Comparison of ENCODE assay signal across 8 cellular contexts in genomic region chr3:56683122-56683817, GRCh38. TPM values are rescaled to one million over a fixed set of nuclear protein-coding genes. Genes with fewer than 3 reads are reported as not detected.
A peak's percentile ranks its signal among the peaks of the same experiment; 100 is the strongest.
DNase-seq lines count a peak whose midpoint lies in the region; ATAC-seq and TF ChIP-seq lines count a peak whose summit lies in the region.

Gene TASOR (minus strand): TSS chr3:56683265. CDS start chr3:56683006, 259 bp downstream.

- H3K9me2 ChIP-seq in SU-DHL-6 (replicated peaks; ENCODE audit: insufficient read depth, low read length): no peaks in the 10 kb centered on the region

- TF ChIP-seq CTCF in SU-DHL-6 (IDR thresholded peaks at IDR 0.05; ENCODE audit: insufficient read depth, low read length, poor library complexity, severe bottlenecking) (no peak), parathyroid adenoma (IDR thresholded peaks at IDR 0.05) (no peak), thyroid gland (IDR thresholded peaks at IDR 0.05) (no peak)

- H3K4me1 ChIP-seq in ES-I3 (ENCODE audit: insufficient read depth, low read length) (peaks cover 4% of the 10 kb centered on the region; the same call in 1 of the 2 replicates), parathyroid adenoma (peaks cover 6% of the 10 kb centered on the region), thyroid gland (peaks cover 19 to 30% of the 10 kb centered on the region in 2 donors)

- 33 to 78% methylated on average over 13 to 42 of the region's 68 CpGs for WGBS in thyroid gland, 2 donors

- H2AFZ ChIP-seq in SU-DHL-6 (ENCODE audit: low read depth, low read length, severe bottlenecking): peak within 1 kb of the TSS; percentile 98
- H2AFZ ChIP-seq in parathyroid adenoma: peak within 1 kb of the TSS; percentile 99

- intact Hi-C loops in Right ventricle myocardium inferior (cut with DNase I): loop anchor here (10.0 kb wide), 1 partner anchor 472 kb away; no protein-coding TSS in a partner anchor
- intact Hi-C loops in thyroid gland (cut with DNase I): no loop called here

- H3K27ac ChIP-seq in KOPT-K1 (ENCODE audit: low read depth, low read length, poor library complexity, severe bottlenecking): peak within 1 kb of the TSS; percentile 96
- H3K27ac ChIP-seq in SU-DHL-6 (ENCODE audit: low read depth, low read length): peak within 1 kb of the TSS; percentile 84
- peak within 1 kb of the TSS; percentile 99 for H3K27ac ChIP-seq in parathyroid adenoma
- peak within 1 kb of the TSS; percentile 99 for H3K27ac ChIP-seq in thyroid gland

- H3K36me3 ChIP-seq in ES-I3 (ENCODE audit: insufficient read depth, low read length): no peaks in the 10 kb centered on the region
- H3K36me3 ChIP-seq in KOPT-K1 (ENCODE audit: insufficient read depth, low read length): peaks cover 19% of the 10 kb centered on the region
- H3K36me3 ChIP-seq in SU-DHL-6 (ENCODE audit: low read length): peaks cover 24% of the 10 kb centered on the region
- H3K36me3 ChIP-seq in parathyroid adenoma (ENCODE audit: control insufficient read depth, insufficient read depth, low read length): no peaks in the 10 kb centered on the region
- no peaks in the 10 kb centered on the region for H3K36me3 ChIP-seq in thyroid gland

- H3K4me2 ChIP-seq in SU-DHL-6 (ENCODE audit: low read depth, low read length, poor library complexity, severe bottlenecking) (peak within 1 kb of the TSS; percentile 99), parathyroid adenoma (ENCODE audit: low read length) (peak within 1 kb of the TSS; percentile 80)

- peaks cover 5% of the 10 kb centered on the region; the same call in 1 of the 2 replicates for H3F3A ChIP-seq in SU-DHL-6 (ENCODE audit: insufficient read depth)

- peaks cover 17% of the 10 kb centered on the region; the same call in 1 of the 2 replicates for H4K20me1 ChIP-seq in SU-DHL-6 (ENCODE audit: low read depth, low read length)

- H3K27me3 ChIP-seq in SU-DHL-6 (ENCODE audit: low read length) (no peaks in the 10 kb centered on the region), parathyroid adenoma (ENCODE audit: control insufficient read depth, insufficient read depth, low read length) (no peaks in the 10 kb centered on the region), thyroid gland (no peaks in the 10 kb centered on the region)

- H3K4me3 ChIP-seq in SU-DHL-6 (ENCODE audit: insufficient read depth, low read length, poor library complexity, severe bottlenecking) (peak within 1 kb of the TSS; percentile 81), parathyroid adenoma (ENCODE audit: low read depth, low read length) (peak within 1 kb of the TSS; percentile 84), thyroid gland (replicated peaks in 1 of 3) (peak within 1 kb of the TSS; percentile 77 to 91 (median 81))

- H3K9me3 ChIP-seq in ES-I3 (ENCODE audit: control insufficient read depth, insufficient read depth, low read length): peaks cover 8% of the 10 kb centered on the region
- H3K9me3 ChIP-seq in KOPT-K1 (ENCODE audit: insufficient read depth, low read length, poor library complexity, severe bottlenecking): peaks cover 13% of the 10 kb centered on the region
- peaks cover 4% of the 10 kb centered on the region; the same call in 1 of the 2 replicates for H3K9me3 ChIP-seq in SU-DHL-6 (ENCODE audit: insufficient read depth, low read length)
- H3K9me3 ChIP-seq in parathyroid adenoma (ENCODE audit: control insufficient read depth, low read length): no peaks in the 10 kb centered on the region
- H3K9me3 ChIP-seq in thyroid gland: no peaks in the 10 kb centered on the region

- H3K79me2 ChIP-seq in SU-DHL-6 (ENCODE audit: insufficient read depth, low read length): peaks cover 45% of the 10 kb centered on the region
- H3K79me2 ChIP-seq in parathyroid adenoma: peaks cover 7% of the 10 kb centered on the region

- ATAC-seq in GM21723 (IDR thresholded peaks at IDR 0.05; ENCODE audit: unreplicated experiment) (peak; percentile 73), Right ventricle myocardium inferior (peak; percentile 97)

- TF ChIP-seq POLR2A in thyroid gland (IDR thresholded peaks at IDR 0.05): peak; percentile 49 to 84

- H3K9ac ChIP-seq in ES-I3 (ENCODE audit: low read depth, low read length) (peak within 1 kb of the TSS; percentile 84), SU-DHL-6 (ENCODE audit: low read length) (peak within 1 kb of the TSS; percentile 84), parathyroid adenoma (peak within 1 kb of the TSS; percentile 96)

- peak; percentile 70 for DNase-seq in activated naive CD8-positive, alpha-beta T cell treated with anti-CD3 and anti-CD28 coated beads, Interleukin-2, amount 50 U/mL, for 16 hours (ENCODE audit: low read depth, low spot score)
- DNase-seq in Right ventricle myocardium inferior (ENCODE audit: missing footprints) (peak; percentile 92), thyroid gland (peak; percentile 76 to 84)

RNA-seq across cellular contexts. Expression of gene TASOR, which starts in this region (rescaled TPM):
- 25.1 TPM for total RNA-seq in Right ventricle myocardium inferior
- 100 to 1,000 TPM in 3 of 4 donors, 10 to 100 TPM in 1; 93.7 to 129 (median 103) TPM for total RNA-seq in thyroid gland

Comparison
In these comparisons a context has a peak if more than half of its experiments do, and no peak if none do; other contexts are left out.
1. Peak in every context shown above with its lines: DNase-seq, ATAC-seq, H3K4me3 ChIP-seq and H3K27ac ChIP-seq.